In the genomic region with DNA sequence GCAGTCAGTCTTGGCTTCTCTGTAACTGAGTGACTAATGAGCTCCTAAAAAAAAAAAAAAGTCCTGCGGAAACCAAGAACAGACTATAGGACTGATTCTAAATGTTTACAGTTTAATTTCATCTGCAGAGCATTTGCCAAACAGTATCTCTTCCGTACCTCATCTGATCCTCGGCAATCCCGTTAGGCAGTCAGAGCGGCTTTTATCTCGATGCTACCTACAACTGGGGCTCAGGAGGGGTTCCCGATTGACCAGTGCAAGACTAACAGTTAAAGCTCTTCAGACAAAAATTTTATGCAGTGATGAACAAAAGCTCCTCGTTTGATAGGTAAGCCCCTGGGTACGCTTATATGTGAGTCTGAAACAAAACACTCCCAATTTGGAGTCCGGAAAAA, we compare ENCODE assay signal across 8 cellular contexts. TPM values are rescaled to one million over a fixed set of nuclear protein-coding genes. Genes with fewer than 3 reads are reported as not detected.
A peak's percentile ranks its signal among the peaks of the same experiment; 100 is the strongest.
DNase-seq lines count a peak whose midpoint lies in the region; ATAC-seq and TF ChIP-seq lines count a peak whose summit lies in the region.

No MANE protein-coding gene starts in this region.

- no peaks in the 10 kb centered on the region for H3K27me3 ChIP-seq in Caco-2 (replicated peaks; ENCODE audit: control insufficient read depth, insufficient read depth, low read length)
- no peaks in the 10 kb centered on the region for H3K27me3 ChIP-seq in body of pancreas
- no peaks in the 10 kb centered on the region for H3K27me3 ChIP-seq in lung (ENCODE audit: control insufficient read depth, insufficient read depth)
- H3K27me3 ChIP-seq in vagina, result no peaks in the 10 kb centered on the region

- peak overlapping the region; percentile 98 for H3K27ac Mint-ChIP-seq in Caco-2 (ENCODE audit: unreplicated experiment)

- H3K9me3 ChIP-seq in Caco-2 (no peaks in the 10 kb centered on the region), body of pancreas (no peaks in the 10 kb centered on the region), lung (ENCODE audit: control insufficient read depth in 2 of 2, insufficient read depth in 1 of 2, low read length in 1 of 2) (no peaks in the 10 kb centered on the region), vagina (no peaks in the 10 kb centered on the region)

- 0 to 1% methylated on average over 10 of the region's 10 CpGs for WGBS in body of pancreas, 2 donors
- WGBS in lung, 2 donors, result 0 to 1% methylated on average over 10 of the region's 10 CpGs

- no peak for TF ChIP-seq POLR2A in body of pancreas (IDR thresholded peaks at IDR 0.05)
- no peak for TF ChIP-seq POLR2A in vagina (IDR thresholded peaks at IDR 0.05)

- no peaks in the 10 kb centered on the region for H3K9me3 Mint-ChIP-seq in Caco-2 (ENCODE audit: unreplicated experiment)

- intact Hi-C loops in Caco-2 (cut with micrococcal nuclease; ENCODE audit: unreplicated experiment), result no loop called here
- intact Hi-C loops in body of pancreas (cut with DNase I), result no loop called here
- intact Hi-C loops in vagina (cut with DNase I), result loop anchor here (10.0 kb wide), 1 partner anchor 593 kb away; no protein-coding TSS in a partner anchor

- H3K4me3 ChIP-seq in Caco-2 (ENCODE audit: low read depth, low read length) (peak overlapping the region; percentile 52), body of pancreas (peak overlapping the region in 1 of 2 donors; percentile 50), lung (peak overlapping the region; percentile 56), vagina (peak overlapping the region; percentile 49 to 52)

- H3K4me3 Mint-ChIP-seq in Caco-2 (ENCODE audit: unreplicated experiment), result peak overlapping the region; percentile 94

- peak in 1 of 2 experiments; percentile 34 for DNase-seq in Caco-2
- DNase-seq in NCI-H69 (lab: John Stamatoyannopoulos, UW), result peak; percentile 73
- DNase-seq in body of pancreas, result no peak
- no peak for DNase-seq in lung (ENCODE audit: low spot score)
- no peak for DNase-seq in vagina (ENCODE audit: extremely low spot score in 2 of 2)
- DNase-seq in GM19238 (ENCODE audit: insufficient read length, low spot score), result no peak

- POLR2A ChIA-PET in Caco-2 (lab: Charles Lee), result interaction anchor here (0.8 to 1.2 kb wide), 3 partner anchors 389 to 487 kb away, joined by 5 to 9 read pairs (median 8); no protein-coding TSS in a partner anchor

- peaks cover 8% of the 10 kb centered on the region for H3K36me3 Mint-ChIP-seq in Caco-2 (ENCODE audit: insufficient read depth, unreplicated experiment)

- H3K4me1 Mint-ChIP-seq in Caco-2 (ENCODE audit: low read depth, unreplicated experiment), result peaks cover 6% of the 10 kb centered on the region

- no peaks in the 10 kb centered on the region for H3K27me3 Mint-ChIP-seq in Caco-2 (ENCODE audit: insufficient read depth, unreplicated experiment)

- H3K27ac ChIP-seq in body of pancreas, result peak overlapping the region in 3 of 4 donors; percentile 72 to 81 (median 79)
- H3K27ac ChIP-seq in lung (ENCODE audit: low read depth in 1 of 2, low read length in 1 of 2), result peak overlapping the region in 1 of 2 donors; percentile 97
- H3K27ac ChIP-seq in vagina, result peak overlapping the region; percentile 76

- peaks cover 14% of the 10 kb centered on the region; the same call in 1 of the 2 replicates for H3K4me1 ChIP-seq in Caco-2
- H3K4me1 ChIP-seq in body of pancreas, result peaks cover 35% of the 10 kb centered on the region
- peaks cover 0 to 7% of the 10 kb centered on the region in 2 donors for H3K4me1 ChIP-seq in lung (ENCODE audit: control insufficient read depth in 2 of 2, insufficient read depth in 2 of 2, low read length in 2 of 2)
- H3K4me1 ChIP-seq in vagina, result peaks cover 34% of the 10 kb centered on the region

- no peak for TF ChIP-seq CTCF in Caco-2 (IDR thresholded peaks at IDR 0.05; ENCODE audit: insufficient read depth in 1 of 2, low read depth in 1 of 2, low read length in 1 of 2, severe bottlenecking in 1 of 2, unreplicated experiment in 1 of 2)
- no peak for TF ChIP-seq CTCF in body of pancreas (IDR thresholded peaks at IDR 0.05)
- TF ChIP-seq CTCF in lung (IDR thresholded peaks at IDR 0.05; ENCODE audit: control extremely low read depth, extremely low read depth), result no peak
- no peak for TF ChIP-seq CTCF in vagina (IDR thresholded peaks at IDR 0.05)

- H3K36me3 ChIP-seq in Caco-2 (ENCODE audit: control insufficient read depth, insufficient read depth, low read length) (no peaks in the 10 kb centered on the region), body of pancreas (replicated peaks in 1 of 2; ENCODE audit: insufficient read depth in 1 of 2, low read depth in 2 of 2) (no peaks in the 10 kb centered on the region), lung (ENCODE audit: control insufficient read depth in 2 of 2, insufficient read depth in 2 of 2, low read length in 2 of 2) (no peaks in the 10 kb centered on the region), vagina (no peaks in the 10 kb centered on the region)

- BruUV-seq in Caco-2 (replicated peaks; lab: Mats Ljungman, UMichigan), result no TSS peak

- ATAC-seq in GM21526 (IDR thresholded peaks at IDR 0.05; ENCODE audit: low FRiP score, unreplicated experiment) (peak; percentile 3), body of pancreas (no peak), lung (ENCODE audit: insufficient read depth, low FRiP score) (no peak), GM18519 (IDR thresholded peaks at IDR 0.05; ENCODE audit: low FRiP score, unreplicated experiment) (no peak)

- CTCF ChIA-PET in Caco-2 (lab: Charles Lee), result interaction anchor here (1.1 to 1.6 kb wide), 3 partner anchors 407 to 411 kb away, joined by 5 to 7 read pairs (median 6); a partner anchor contains a TSS

RNA-seq across cellular contexts. Expression of a gene that starts 0.6 kb away (rescaled TPM):
- 22.3 and 22.5 TPM in 2 replicates for total RNA-seq in Caco-2 (2022)
- total RNA-seq in body of pancreas, result under 1 TPM in 1 of 2 donors, not detected in 1; 0.52 TPM
- 1 to 10 TPM; 1.7 to 7.5 TPM for total RNA-seq in lung
- under 1 TPM; 0.78 to 0.91 TPM for polyA plus RNA-seq in lung
- total RNA-seq in vagina, result 2.5 TPM

RNA-seq across cellular contexts. Expression of a gene that starts 0.9 kb away (rescaled TPM):
- total RNA-seq in Caco-2 (2022) (14.4 and 15.2 TPM in 2 replicates), body of pancreas (1 to 10 TPM; 5.2 to 8.2 TPM), lung (10 to 100 TPM; 12.8 to 36.3 TPM), vagina (14.7 TPM)
- 1 to 10 TPM; 3.4 to 5.3 TPM for polyA plus RNA-seq in lung
